31 cellular contexts compared by ENCODE assay signal in genomic region chr16:81869326-81869725, GRCh38.
"Had no signal": no experiment of that assay in that cellular context is flagged by ENCODE, and none has a peak within 500 bp of the region (broad histone marks: within the 10 kb centered on the region; RNA-seq: fewer than 3 reads in every experiment).

No MANE protein-coding gene starts in this region.

- H3K4me3 ChIP-seq: adrenal gland, body of pancreas, cardiac muscle cell, colonic mucosa, gastroesophageal sphincter had no signal

- ATAC-seq: activated CD8-positive, alpha-beta memory T cell treated with anti-CD3 and anti-CD28 coated beads, Interleukin-2, amount 10 ng/mL, durations not matched to agents 7 days and 5 days; activated CD8-positive, alpha-beta T cell treated with anti-CD3 and anti-CD28 coated beads, Interleukin-2, amount 10 ng/mL, durations not matched to agents 7 days and 5 days; activated naive CD8-positive, alpha-beta T cell treated with anti-CD3 and anti-CD28 coated beads, Interleukin-2, amount 50 U/mL, for 24 hours; body of pancreas; esophagus mucosa; gastroesophageal sphincter; T-helper 17 cell had no signal

- H3K9me3 ChIP-seq: adrenal gland, body of pancreas, colonic mucosa, gastroesophageal sphincter had no signal

- H3K27me3 ChIP-seq: adrenal gland, body of pancreas, cardiac muscle cell, colonic mucosa had no signal

- H3K9me3 Mint-ChIP-seq: activated naive CD4-positive, alpha-beta T cell treated with anti-CD3 and anti-CD28 coated beads for 36 hours; activated naive CD4-positive, alpha-beta T cell treated with anti-CD3 and anti-CD28 coated beads, Interleukin-2, amount 50 U/mL, for 24 hours; activated naive CD8-positive, alpha-beta T cell treated with anti-CD3 and anti-CD28 coated beads for 36 hours; activated naive CD8-positive, alpha-beta T cell treated with anti-CD3 and anti-CD28 coated beads, Interleukin-2, amount 50 U/mL, for 24 hours; activated T-helper 1 cell treated with anti-CD3 and anti-CD28 coated beads, Interleukin-12 subunit alpha, Interleukin-12 subunit beta, Interleukin-2, Interleukin-4 antibody, amounts not matched to agents 30 ng/mL and 10 ng/mL and 1 ng/mL, durations not matched to agents 14 hours and 24 hours and 36 hours; activated T-helper 2 cell treated with anti-CD3 and anti-CD28 coated beads, Interferon-gamma antibody, Interleukin-2, Interleukin-4, amounts not matched to agents 10 μg/mL and 5 μg/mL and 100 μg/mL, durations not matched to agents 14 hours and 24 hours and 36 hours; T-helper 2 cell treated with Interferon-gamma antibody and Interleukin-4, amounts not matched to agents 5 μg/mL and 100 μg/mL, for 36 hours had no signal

- H3K4me1 ChIP-seq: adrenal gland, colonic mucosa had no signal

- H3K27ac Mint-ChIP-seq: activated CD8-positive, alpha-beta memory T cell treated with anti-CD3 and anti-CD28 coated beads, Interleukin-2, amount 10 ng/mL, durations not matched to agents 7 days and 5 days; activated CD8-positive, alpha-beta T cell treated with anti-CD3 and anti-CD28 coated beads, Interleukin-2, amount 10 ng/mL, durations not matched to agents 7 days and 5 days; activated naive CD4-positive, alpha-beta T cell treated with anti-CD3 and anti-CD28 coated beads for 36 hours; activated naive CD4-positive, alpha-beta T cell treated with anti-CD3 and anti-CD28 coated beads, Interleukin-2, amount 50 U/mL, for 24 hours; activated naive CD8-positive, alpha-beta T cell treated with anti-CD3 and anti-CD28 coated beads for 36 hours; activated naive CD8-positive, alpha-beta T cell treated with anti-CD3 and anti-CD28 coated beads, Interleukin-2, amount 50 U/mL, for 24 hours; activated T-helper 1 cell treated with anti-CD3 and anti-CD28 coated beads, Interleukin-12 subunit alpha, Interleukin-12 subunit beta, Interleukin-2, Interleukin-4 antibody, amounts not matched to agents 30 ng/mL and 10 ng/mL and 1 ng/mL, durations not matched to agents 14 hours and 24 hours and 36 hours; activated T-helper 2 cell treated with anti-CD3 and anti-CD28 coated beads, Interferon-gamma antibody, Interleukin-2, Interleukin-4, amounts not matched to agents 10 μg/mL and 5 μg/mL and 100 μg/mL, durations not matched to agents 14 hours and 24 hours and 36 hours; T-helper 17 cell; T-helper 2 cell treated with Interferon-gamma antibody and Interleukin-4, amounts not matched to agents 5 μg/mL and 100 μg/mL, for 36 hours had no signal

- H3K36me3 ChIP-seq: adrenal gland, cardiac muscle cell, colonic mucosa, gastroesophageal sphincter had no signal

- DNase-seq: activated CD4-positive, alpha-beta T cell treated with anti-CD3 and anti-CD28 coated beads for 48 hours; activated CD4-positive, alpha-beta T cell treated with anti-CD3 and anti-CD28 coated beads, Interleukin-2, amount 50 U/mL, for 1 hour; activated CD4-positive, alpha-beta T cell treated with anti-CD3 and anti-CD28 coated beads, Interleukin-2, amount 50 U/mL, for 48 hours; activated CD8-positive, alpha-beta memory T cell treated with anti-CD3 and anti-CD28 coated beads, Interleukin-2, amount 10 ng/mL, durations not matched to agents 7 days and 5 days; activated CD8-positive, alpha-beta memory T cell treated with anti-CD3 and anti-CD28 coated beads, Interleukin-2, amount 50 U/mL, for 4 hours; activated CD8-positive, alpha-beta T cell treated with anti-CD3 and anti-CD28 coated beads, Interleukin-2, amount 10 ng/mL, durations not matched to agents 7 days and 5 days; activated effector memory CD4-positive, alpha-beta T cell treated with anti-CD3 and anti-CD28 coated beads, Interleukin-2, amount 50 U/mL, for 16 hours; activated naive CD4-positive, alpha-beta T cell treated with anti-CD3 and anti-CD28 coated beads for 36 hours; activated naive CD8-positive, alpha-beta T cell treated with anti-CD3 and anti-CD28 coated beads for 36 hours; activated naive CD8-positive, alpha-beta T cell treated with anti-CD3 and anti-CD28 coated beads, Interleukin-2, amount 50 U/mL, for 24 hours; activated T-cell treated with anti-CD3 and anti-CD28 coated beads, Interleukin-2, amount 50 U/mL, for 1 hour; activated T-cell treated with anti-CD3 and anti-CD28 coated beads, Interleukin-2, amount 50 U/mL, for 48 hours; adrenal gland; amygdala; aorta; body of pancreas; central memory CD4-positive, alpha-beta T cell; cerebellar nuclear complex; colonic mucosa; effector CD8-positive, alpha-beta T cell; foreskin fibroblast; T-helper 1 cell; T-helper 17 cell; T1000 had no signal

- H3K4me3 Mint-ChIP-seq: activated CD8-positive, alpha-beta memory T cell treated with anti-CD3 and anti-CD28 coated beads, Interleukin-2, amount 10 ng/mL, durations not matched to agents 7 days and 5 days; activated CD8-positive, alpha-beta T cell treated with anti-CD3 and anti-CD28 coated beads, Interleukin-2, amount 10 ng/mL, durations not matched to agents 7 days and 5 days; activated naive CD4-positive, alpha-beta T cell treated with anti-CD3 and anti-CD28 coated beads for 36 hours; activated naive CD4-positive, alpha-beta T cell treated with anti-CD3 and anti-CD28 coated beads, Interleukin-2, amount 50 U/mL, for 24 hours; activated naive CD8-positive, alpha-beta T cell treated with anti-CD3 and anti-CD28 coated beads for 36 hours; activated naive CD8-positive, alpha-beta T cell treated with anti-CD3 and anti-CD28 coated beads, Interleukin-2, amount 50 U/mL, for 24 hours; activated T-helper 1 cell treated with anti-CD3 and anti-CD28 coated beads, Interleukin-12 subunit alpha, Interleukin-12 subunit beta, Interleukin-2, Interleukin-4 antibody, amounts not matched to agents 30 ng/mL and 10 ng/mL and 1 ng/mL, durations not matched to agents 14 hours and 24 hours and 36 hours; T-helper 17 cell; T-helper 2 cell treated with Interferon-gamma antibody and Interleukin-4, amounts not matched to agents 5 μg/mL and 100 μg/mL, for 36 hours had no signal

- H3K27me3 Mint-ChIP-seq: activated CD8-positive, alpha-beta memory T cell treated with anti-CD3 and anti-CD28 coated beads, Interleukin-2, amount 10 ng/mL, durations not matched to agents 7 days and 5 days; activated naive CD8-positive, alpha-beta T cell treated with anti-CD3 and anti-CD28 coated beads, Interleukin-2, amount 50 U/mL, for 24 hours had no signal

- H3K36me3 Mint-ChIP-seq: activated naive CD4-positive, alpha-beta T cell treated with anti-CD3 and anti-CD28 coated beads, Interleukin-2, amount 50 U/mL, for 24 hours; activated naive CD8-positive, alpha-beta T cell treated with anti-CD3 and anti-CD28 coated beads for 36 hours had no signal

- H3K27ac ChIP-seq: adrenal gland, body of pancreas, cardiac muscle cell, colonic mucosa, gastroesophageal sphincter had no signal

- H3K4me1 Mint-ChIP-seq: activated naive CD4-positive, alpha-beta T cell treated with anti-CD3 and anti-CD28 coated beads, Interleukin-2, amount 50 U/mL, for 24 hours had no signal
